Comparison of ENCODE assay signal across 32 cellular contexts in genomic region chr17:34603974-34604373, GRCh38. TPM values are rescaled to one million over a fixed set of nuclear protein-coding genes. Genes with fewer than 3 reads are reported as not detected.
"Had no signal": no experiment of that assay in that cellular context is flagged by ENCODE, and none has a peak within 500 bp of the region (broad histone marks: within the 10 kb centered on the region; RNA-seq: fewer than 3 reads in every experiment).

No MANE protein-coding gene starts in this region.

- H3K9me3 Mint-ChIP-seq: activated B cell treated with CpG ODN at 0.5 μM for 24 hours; activated CD8-positive, alpha-beta T cell treated with anti-CD3 and anti-CD28 coated beads for 36 hours; activated T-cell treated with anti-CD3 and anti-CD28 coated beads, Interleukin-2, amount 50 U/mL, for 4 hours; activated T-helper 17 cell treated with anti-CD3 and anti-CD28 coated beads, Interleukin-2, amount 50 U/mL, for 72 hours; effector memory CD8-positive, alpha-beta T cell; T-cell; T-helper 1 cell treated with Interleukin-12 subunit alpha and Interleukin-12 subunit beta and Interleukin-4 antibody, amounts not matched to agents 30 μg/mL and 1 μg/mL, for 36 hours had no signal

- ATAC-seq: activated CD4-positive, CD25-positive, alpha-beta regulatory T cell treated with anti-CD3 and anti-CD28 coated beads, Interleukin-2, amount 50 U/mL, for 24 hours; activated CD8-positive, alpha-beta T cell treated with anti-CD3 and anti-CD28 coated beads for 36 hours; activated T-cell treated with anti-CD3 and anti-CD28 coated beads, Interleukin-2, amount 50 U/mL, for 4 hours; activated T-helper 17 cell treated with anti-CD3 and anti-CD28 coated beads, Interleukin-2, amount 50 U/mL, for 72 hours; body of pancreas; effector memory CD8-positive, alpha-beta T cell; foreskin keratinocyte; gastrocnemius medialis; T-cell had no signal

- H3K9me3 ChIP-seq: body of pancreas, esophagus muscularis mucosa, gastrocnemius medialis had no signal

- H3K4me1 Mint-ChIP-seq: activated B cell treated with CpG ODN at 0.5 μM for 24 hours; activated T-helper 17 cell treated with anti-CD3 and anti-CD28 coated beads, Interleukin-2, amount 50 U/mL, for 72 hours; T-cell had no signal

- H3K4me3 ChIP-seq: body of pancreas, esophagus muscularis mucosa, gastrocnemius medialis had no signal

- H3K27me3 ChIP-seq: body of pancreas, foreskin keratinocyte had no signal

- H3K36me3 ChIP-seq: esophagus muscularis mucosa, gastrocnemius medialis, WERI-Rb-1 had no signal

- FAIRE-seq: colon had no signal

- H3K27ac Mint-ChIP-seq: activated B cell treated with CpG ODN at 0.5 μM for 24 hours; activated CD8-positive, alpha-beta T cell treated with anti-CD3 and anti-CD28 coated beads for 36 hours; activated naive CD8-positive, alpha-beta T cell; activated T-helper 17 cell treated with anti-CD3 and anti-CD28 coated beads, Interleukin-2, amount 50 U/mL, for 72 hours; T-helper 1 cell treated with Interleukin-12 subunit alpha and Interleukin-12 subunit beta and Interleukin-4 antibody, amounts not matched to agents 30 μg/mL and 1 μg/mL, for 36 hours had no signal

- H3K27ac ChIP-seq: body of pancreas, esophagus muscularis mucosa, foreskin keratinocyte, gastrocnemius medialis, WERI-Rb-1 had no signal

- DNase-seq: activated B cell treated with CpG ODN at 0.5 μM for 24 hours; activated CD4-positive, alpha-beta T cell treated with anti-CD3 and anti-CD28 coated beads for 48 hours; activated CD4-positive, alpha-beta T cell treated with anti-CD3 and anti-CD28 coated beads, Interleukin-2, amount 50 U/mL, for 1 hour; activated CD4-positive, alpha-beta T cell treated with anti-CD3 and anti-CD28 coated beads, Interleukin-2, amount 50 U/mL, for 48 hours; activated CD8-positive, alpha-beta memory T cell treated with anti-CD3 and anti-CD28 coated beads for 24 hours; activated CD8-positive, alpha-beta T cell treated with anti-CD3 and anti-CD28 coated beads for 36 hours; activated effector memory CD4-positive, alpha-beta T cell treated with Interleukin-2 at 50 U/mL for 16 hours; activated gamma-delta T cell treated with Interleukin-2 at 50 U/mL for 16 hours; activated naive CD4-positive, alpha-beta T cell treated with anti-CD3 and anti-CD28 coated beads, Interleukin-2, amount 50 U/mL, for 16 hours; activated naive CD4-positive, alpha-beta T cell treated with Interleukin-2 at 50 U/mL for 16 hours; activated T-cell treated with anti-CD3 and anti-CD28 coated beads, Interleukin-2, amount 50 U/mL, for 4 hours; amygdala; aorta; body of pancreas; caudate nucleus; cortex of kidney; dermis blood vessel endothelial cell; effector CD4-positive, alpha-beta T cell; effector memory CD8-positive, alpha-beta T cell; erythroblast; foreskin keratinocyte; gastrocnemius medialis; T-cell; T-helper 9 cell; WERI-Rb-1 had no signal

- H3K4me3 Mint-ChIP-seq: activated B cell treated with CpG ODN at 0.5 μM for 24 hours; activated CD8-positive, alpha-beta T cell treated with anti-CD3 and anti-CD28 coated beads for 36 hours; activated naive CD8-positive, alpha-beta T cell; activated T-cell treated with anti-CD3 and anti-CD28 coated beads, Interleukin-2, amount 50 U/mL, for 4 hours; activated T-helper 17 cell treated with anti-CD3 and anti-CD28 coated beads, Interleukin-2, amount 50 U/mL, for 72 hours; effector memory CD8-positive, alpha-beta T cell; T-cell; T-helper 1 cell treated with Interleukin-12 subunit alpha and Interleukin-12 subunit beta and Interleukin-4 antibody, amounts not matched to agents 30 μg/mL and 1 μg/mL, for 36 hours had no signal

- H3K36me3 Mint-ChIP-seq: activated naive CD8-positive, alpha-beta T cell; T-cell had no signal

- H3K4me1 ChIP-seq: body of pancreas, esophagus muscularis mucosa, foreskin keratinocyte, gastrocnemius medialis had no signal

RNA-seq across cellular contexts. Expression of gene TMEM132E, which starts 24.6 kb away (rescaled TPM):
- total RNA-seq: activated B cell treated with CpG ODN at 0.5 μM for 24 hours; activated T-helper 17 cell treated with anti-CD3 and anti-CD28 coated beads, Interleukin-2, amount 50 U/mL, for 72 hours; body of pancreas; dermis blood vessel endothelial cell; foreskin keratinocyte; gastrocnemius medialis; T-helper 2 cell treated with Interferon-gamma antibody and Interleukin-4, amounts not matched to agents 100 ng/mL and 5 ng/mL, for 36 hours had no signal
- polyA plus RNA-seq: foreskin keratinocyte had no signal
